ENCODE assay signal across 16 cellular contexts in the genomic region with DNA sequence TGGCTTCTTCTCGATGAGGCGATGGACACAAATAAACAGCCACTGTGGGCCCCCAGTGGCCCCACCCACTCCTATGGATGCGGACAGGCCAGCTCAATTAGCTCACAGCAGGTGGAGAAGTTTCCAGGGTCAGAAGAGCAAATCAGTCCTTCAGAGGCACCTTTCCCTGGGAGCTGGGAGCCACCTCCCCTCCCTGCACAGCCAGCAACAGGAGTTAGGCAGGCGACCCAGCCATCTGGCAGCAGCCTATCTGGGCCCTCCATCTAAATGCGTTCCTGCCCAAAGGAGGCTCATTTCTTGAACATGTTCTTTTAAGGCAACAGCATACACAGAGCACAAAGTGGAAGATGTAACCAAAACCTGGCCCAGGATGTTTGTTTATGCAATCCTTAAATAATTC.
"Had no signal": no experiment of that assay in that cellular context is flagged by ENCODE, and none has a peak within 500 bp of the region (broad histone marks: within the 10 kb centered on the region; RNA-seq: fewer than 3 reads in every experiment).

No MANE protein-coding gene starts in this region.

- H3K27ac Mint-ChIP-seq: dendritic cell treated with granulocyte-macrophage colony-stimulating factor and Interleukin-4, amounts not matched to agents 40 ng/mL and 50 ng/mL, for 4 days; effector memory CD8-positive, alpha-beta T cell; naive thymus-derived CD4-positive, alpha-beta T cell; nephron progenitor cell; stimulated activated naive B cell treated with anti-CD40 and anti-IgM and Interleukin-4, amounts not matched to agents 10 μg/mL and 1 μg/mL and 100 μg/mL, for 72 hours had no signal

- ATAC-seq: effector memory CD8-positive, alpha-beta T cell; foreskin keratinocyte; heart left ventricle; left lobe of liver; naive thymus-derived CD4-positive, alpha-beta T cell; sciatic nerve; stimulated activated naive B cell treated with anti-CD40 and anti-IgM and Interleukin-4, amounts not matched to agents 10 μg/mL and 1 μg/mL and 100 μg/mL, for 72 hours had no signal

- H3K9me3 Mint-ChIP-seq: dendritic cell treated with granulocyte-macrophage colony-stimulating factor and Interleukin-4, amounts not matched to agents 40 ng/mL and 50 ng/mL, for 4 days; naive thymus-derived CD4-positive, alpha-beta T cell; nephron progenitor cell; stimulated activated naive B cell treated with anti-CD40 and anti-IgM and Interleukin-4, amounts not matched to agents 10 μg/mL and 1 μg/mL and 100 μg/mL, for 72 hours had no signal

- H3K36me3 Mint-ChIP-seq: naive thymus-derived CD4-positive, alpha-beta T cell; stimulated activated naive B cell treated with anti-CD40 and anti-IgM and Interleukin-4, amounts not matched to agents 10 μg/mL and 1 μg/mL and 100 μg/mL, for 72 hours had no signal

- H3K4me3 ChIP-seq: heart left ventricle had no signal

- H3K4me1 ChIP-seq: foreskin keratinocyte, heart left ventricle had no signal

- H3K27me3 ChIP-seq: foreskin keratinocyte, heart left ventricle had no signal

- H3K27me3 Mint-ChIP-seq: dendritic cell treated with granulocyte-macrophage colony-stimulating factor and Interleukin-4, amounts not matched to agents 40 ng/mL and 50 ng/mL, for 4 days; effector memory CD8-positive, alpha-beta T cell; stimulated activated naive B cell treated with anti-CD40 and anti-IgM and Interleukin-4, amounts not matched to agents 10 μg/mL and 1 μg/mL and 100 μg/mL, for 72 hours had no signal

- H3K27ac ChIP-seq: foreskin keratinocyte, heart left ventricle had no signal

- DNase-seq: effector memory CD8-positive, alpha-beta T cell; foreskin keratinocyte; heart left ventricle; hippocampal formation; kidney glomerular epithelial cell; mammary epithelial cell; naive thymus-derived CD4-positive, alpha-beta T cell; nephron progenitor cell; posterior cingulate gyrus; stimulated activated CD4-positive, alpha-beta T cell treated with anti-CD3 and anti-CD28 coated beads, Interleukin-2, amount 100 ng/mL, for 24 hours; stimulated activated CD4-positive, alpha-beta T cell treated with anti-CD3 and anti-CD28 coated beads, Interleukin-4, amount 100 ng/mL, for 4 hours; stimulated activated naive B cell treated with anti-CD40 and anti-IgM and Interleukin-4, amounts not matched to agents 10 μg/mL and 1 μg/mL and 100 μg/mL, for 72 hours; trophoblast cell had no signal

- H3K36me3 ChIP-seq: heart left ventricle had no signal

- H3K4me1 Mint-ChIP-seq: naive thymus-derived CD4-positive, alpha-beta T cell; stimulated activated naive B cell treated with anti-CD40 and anti-IgM and Interleukin-4, amounts not matched to agents 10 μg/mL and 1 μg/mL and 100 μg/mL, for 72 hours had no signal

- H3K4me3 Mint-ChIP-seq: dendritic cell treated with granulocyte-macrophage colony-stimulating factor and Interleukin-4, amounts not matched to agents 40 ng/mL and 50 ng/mL, for 4 days; effector memory CD8-positive, alpha-beta T cell; naive thymus-derived CD4-positive, alpha-beta T cell; nephron progenitor cell; stimulated activated naive B cell treated with anti-CD40 and anti-IgM and Interleukin-4, amounts not matched to agents 10 μg/mL and 1 μg/mL and 100 μg/mL, for 72 hours had no signal
